ENCODE assay signal across 10 cellular contexts in the genomic region with DNA sequence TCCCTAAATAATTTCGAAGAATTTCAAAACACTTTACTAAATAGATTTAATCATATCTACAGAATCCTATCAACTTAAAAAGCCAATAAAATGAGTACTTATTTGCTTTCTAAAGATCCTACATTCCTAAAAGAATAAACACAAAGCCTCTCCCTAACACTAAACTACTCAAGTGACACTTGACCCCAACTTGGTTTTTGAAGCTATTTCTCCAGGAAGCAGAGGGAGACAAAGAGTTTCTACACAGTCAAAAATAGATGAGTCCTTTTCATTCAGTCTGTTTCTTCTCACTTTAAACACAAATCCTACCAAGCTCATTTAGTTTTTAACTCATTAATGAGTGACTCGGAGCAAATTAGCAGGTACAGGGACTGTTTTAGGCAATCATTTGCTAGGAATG. TPM values are rescaled to one million over a fixed set of nuclear protein-coding genes. Genes with fewer than 3 reads are reported as not detected.
A peak's percentile ranks its signal among the peaks of the same experiment; 100 is the strongest.
DNase-seq lines count a peak whose midpoint lies in the region; ATAC-seq and TF ChIP-seq lines count a peak whose summit lies in the region.
"Had no signal": no experiment of that assay in that cellular context is flagged by ENCODE, and none has a peak within 500 bp of the region (broad histone marks: within the 10 kb centered on the region; RNA-seq: fewer than 3 reads in every experiment).

No MANE protein-coding gene starts in this region.

- intact Hi-C loops in activated T-helper 1 cell treated with anti-CD3 and anti-CD28 coated beads, Interleukin-12 subunit alpha, Interleukin-12 subunit beta, Interleukin-2, Interleukin-4 antibody, amounts not matched to agents 30 ng/mL and 10 ng/mL and 1 ng/mL, durations not matched to agents 14 hours and 24 hours and 36 hours (cut with micrococcal nuclease): loop anchor here (10.0 kb wide), 3 partner anchors 500 to 1140 kb away; a partner anchor contains a TSS
- intact Hi-C loops in left lung (cut with DNase I): no loop called here

- peaks cover 66% of the 10 kb centered on the region for H3K79me2 ChIP-seq in SK-N-SH (ENCODE audit: insufficient read depth)

- no peaks in the 10 kb centered on the region for H3K9me3 Mint-ChIP-seq in activated T-helper 1 cell treated with anti-CD3 and anti-CD28 coated beads, Interleukin-12 subunit alpha, Interleukin-12 subunit beta, Interleukin-2, Interleukin-4 antibody, amounts not matched to agents 30 ng/mL and 10 ng/mL and 1 ng/mL, durations not matched to agents 14 hours and 24 hours and 36 hours

- H3K9ac ChIP-seq in SK-N-SH (peak overlapping the region; percentile 88; the same call in 1 of the 2 replicates), stomach smooth muscle (ENCODE audit: low read length in 2 of 2) (peak overlapping the region; percentile 94 to 98)

- no peak for TF ChIP-seq CTCF in SK-N-SH (IDR thresholded peaks at IDR 0.05)
- no peak for TF ChIP-seq CTCF in left lung (IDR thresholded peaks at IDR 0.05)

- DNase-seq in SK-N-SH: no peak
- DNase-seq in activated T-helper 1 cell treated with anti-CD3 and anti-CD28 coated beads, Interleukin-12 subunit alpha, Interleukin-12 subunit beta, Interleukin-2, Interleukin-4 antibody, amounts not matched to agents 30 ng/mL and 10 ng/mL and 1 ng/mL, durations not matched to agents 14 hours and 24 hours and 36 hours (ENCODE audit: low spot score): no peak
- no peak for DNase-seq in left lung
- no peak for DNase-seq in stimulated activated CD4-positive, alpha-beta T cell treated with anti-CD3 and anti-CD28 coated beads, Interleukin-1b, Interleukin-23, amount 100 ng/mL, for 48 hours
- DNase-seq: amniotic stem cell, NCI-H226 had no signal

- H3K4me1 ChIP-seq in SK-N-SH (ENCODE audit: control insufficient read depth in 1 of 2, insufficient read depth in 2 of 2, low read depth in 1 of 2, low read length in 1 of 2) (peaks cover 14 to 16% of the 10 kb centered on the region in 2 experiments; a peak in 3 of 4 replicates), left lung (peaks cover 6 to 49% of the 10 kb centered on the region in 2 donors), stomach smooth muscle (ENCODE audit: control insufficient read depth, insufficient read depth, low read length) (peaks cover 16% of the 10 kb centered on the region)

- peaks cover 44% of the 10 kb centered on the region for H3K4me1 Mint-ChIP-seq in activated T-helper 1 cell treated with anti-CD3 and anti-CD28 coated beads, Interleukin-12 subunit alpha, Interleukin-12 subunit beta, Interleukin-2, Interleukin-4 antibody, amounts not matched to agents 30 ng/mL and 10 ng/mL and 1 ng/mL, durations not matched to agents 14 hours and 24 hours and 36 hours (ENCODE audit: low read depth)

- ATAC-seq in SK-N-SH treated with all-trans-retinoic acid at 6 μM for 48 hours (no peak), left lung (peak; percentile 3), HG02973 (IDR thresholded peaks at IDR 0.05; ENCODE audit: unreplicated experiment) (no peak), HG03521 (IDR thresholded peaks at IDR 0.05; ENCODE audit: unreplicated experiment) (no peak)

- no peaks in the 10 kb centered on the region for H3K36me3 ChIP-seq in SK-N-SH (replicated peaks in 1 of 2; ENCODE audit: control insufficient read depth in 1 of 2, insufficient read depth in 2 of 2, low read length in 1 of 2)
- no peaks in the 10 kb centered on the region for H3K36me3 ChIP-seq in left lung
- H3K36me3 ChIP-seq in stomach smooth muscle (ENCODE audit: control insufficient read depth in 2 of 2, insufficient read depth in 2 of 2, low read length in 2 of 2): no peaks in the 10 kb centered on the region

- peak overlapping the region in 1 of 2 experiments; percentile 91; a peak in 1 of 4 replicates for H3K4me3 ChIP-seq in SK-N-SH (ENCODE audit: low read depth in 2 of 2, low read length in 1 of 2)
- H3K4me3 ChIP-seq in left lung: peak overlapping the region; percentile 77 to 79
- H3K4me3 ChIP-seq in stomach smooth muscle (ENCODE audit: low read length in 2 of 2): peak overlapping the region; percentile 85 to 99

- no peak for TF ChIP-seq RAD21 in SK-N-SH (IDR thresholded peaks at IDR 0.05; ENCODE audit: low read length)

- no peak overlapping the region for H2AFZ ChIP-seq in SK-N-SH (ENCODE audit: low read depth)

- no peaks in the 10 kb centered on the region for H3K9me2 ChIP-seq in SK-N-SH

- TF ChIP-seq EP300 in SK-N-SH (IDR thresholded peaks at IDR 0.05; ENCODE audit: borderline replicate concordance in 1 of 2, low read depth in 1 of 2, low read length in 1 of 2): no peak

- peaks cover 3% of the 10 kb centered on the region for H3F3A ChIP-seq in SK-N-SH (replicated peaks; ENCODE audit: insufficient read depth)

- peaks cover 47% of the 10 kb centered on the region for H4K20me1 ChIP-seq in SK-N-SH (ENCODE audit: insufficient read depth)

- H3K27me3 Mint-ChIP-seq in activated T-helper 1 cell treated with anti-CD3 and anti-CD28 coated beads, Interleukin-12 subunit alpha, Interleukin-12 subunit beta, Interleukin-2, Interleukin-4 antibody, amounts not matched to agents 30 ng/mL and 10 ng/mL and 1 ng/mL, durations not matched to agents 14 hours and 24 hours and 36 hours (ENCODE audit: insufficient read depth): peaks cover 8% of the 10 kb centered on the region

- H3K9me3 ChIP-seq in SK-N-SH (no peaks in the 10 kb centered on the region), left lung (no peaks in the 10 kb centered on the region), stomach smooth muscle (ENCODE audit: control insufficient read depth in 2 of 2, low read length in 2 of 2) (no peaks in the 10 kb centered on the region)

- 92% methylated on average over 2 of the region's 2 CpGs for WGBS in SK-N-SH (ENCODE audit: low lambda C conversion rate)

- H3K27ac ChIP-seq in SK-N-SH (ENCODE audit: low read depth in 2 of 2, low read length in 1 of 2): no peak overlapping the region
- peak overlapping the region; percentile 97 to 98 for H3K27ac ChIP-seq in left lung
- peak overlapping the region; percentile 98 for H3K27ac ChIP-seq in stomach smooth muscle (ENCODE audit: low read length)

- H3K27ac Mint-ChIP-seq in activated T-helper 1 cell treated with anti-CD3 and anti-CD28 coated beads, Interleukin-12 subunit alpha, Interleukin-12 subunit beta, Interleukin-2, Interleukin-4 antibody, amounts not matched to agents 30 ng/mL and 10 ng/mL and 1 ng/mL, durations not matched to agents 14 hours and 24 hours and 36 hours: no peak overlapping the region

- peak overlapping the region; percentile 91 for H3K4me2 ChIP-seq in SK-N-SH

- no peaks in the 10 kb centered on the region for H3K27me3 ChIP-seq in SK-N-SH (ENCODE audit: insufficient read depth)
- H3K27me3 ChIP-seq in left lung: no peaks in the 10 kb centered on the region
- H3K27me3 ChIP-seq in stomach smooth muscle (ENCODE audit: control insufficient read depth in 1 of 2, insufficient read depth in 2 of 2, low read length in 2 of 2): no peaks in the 10 kb centered on the region

- H3K36me3 Mint-ChIP-seq in activated T-helper 1 cell treated with anti-CD3 and anti-CD28 coated beads, Interleukin-12 subunit alpha, Interleukin-12 subunit beta, Interleukin-2, Interleukin-4 antibody, amounts not matched to agents 30 ng/mL and 10 ng/mL and 1 ng/mL, durations not matched to agents 14 hours and 24 hours and 36 hours (ENCODE audit: low read depth): peaks cover 9% of the 10 kb centered on the region

- POLR2A ChIA-PET in SK-N-SH (lab: Yijun Ruan, JAX): no interaction called here

- peak overlapping the region; percentile 95 for H3K4me3 Mint-ChIP-seq in activated T-helper 1 cell treated with anti-CD3 and anti-CD28 coated beads, Interleukin-12 subunit alpha, Interleukin-12 subunit beta, Interleukin-2, Interleukin-4 antibody, amounts not matched to agents 30 ng/mL and 10 ng/mL and 1 ng/mL, durations not matched to agents 14 hours and 24 hours and 36 hours

- CTCF ChIA-PET in SK-N-SH (lab: Yijun Ruan, JAX): interaction anchor here (0.6 to 4.0 kb wide), 14 partner anchors 9 to 373 kb away, joined by 3 to 55 read pairs (median 5); no protein-coding TSS in a partner anchor

TF ChIP-seq in SK-N-SH, 30 proteins besides CTCF, POLR2A, EP300 and RAD21 (continues in another document):
- TF ChIP-seq, protein P1, sequence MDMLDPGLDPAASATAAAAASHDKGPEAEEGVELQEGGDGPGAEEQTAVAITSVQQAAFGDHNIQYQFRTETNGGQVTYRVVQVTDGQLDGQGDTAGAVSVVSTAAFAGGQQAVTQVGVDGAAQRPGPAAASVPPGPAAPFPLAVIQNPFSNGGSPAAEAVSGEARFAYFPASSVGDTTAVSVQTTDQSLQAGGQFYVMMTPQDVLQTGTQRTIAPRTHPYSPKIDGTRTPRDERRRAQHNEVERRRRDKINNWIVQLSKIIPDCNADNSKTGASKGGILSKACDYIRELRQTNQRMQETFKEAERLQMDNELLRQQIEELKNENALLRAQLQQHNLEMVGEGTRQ (IDR thresholded peaks at IDR 0.05; ENCODE audit: borderline replicate concordance, low read depth, low read length): no peak
- no peak for TF ChIP-seq SMC3 (IDR thresholded peaks at IDR 0.05; ENCODE audit: low read depth, low read length)
- no peak for TF ChIP-seq POLR2AphosphoS5 (IDR thresholded peaks at IDR 0.05; ENCODE audit: low read depth, low read length)
- no peak for TF ChIP-seq FOXJ3 (CRISPR knock-in tag; IDR thresholded peaks at IDR 0.05)
- TF ChIP-seq YY1 (IDR thresholded peaks at IDR 0.05; ENCODE audit: low read depth): no peak

TF ChIP-seq in SK-N-SH treated with all-trans-retinoic acid at 6 μM for 48 hours, 23 proteins besides CTCF, POLR2A, EP300 and RAD21 (continues in another document):
- TF ChIP-seq, protein P2, sequence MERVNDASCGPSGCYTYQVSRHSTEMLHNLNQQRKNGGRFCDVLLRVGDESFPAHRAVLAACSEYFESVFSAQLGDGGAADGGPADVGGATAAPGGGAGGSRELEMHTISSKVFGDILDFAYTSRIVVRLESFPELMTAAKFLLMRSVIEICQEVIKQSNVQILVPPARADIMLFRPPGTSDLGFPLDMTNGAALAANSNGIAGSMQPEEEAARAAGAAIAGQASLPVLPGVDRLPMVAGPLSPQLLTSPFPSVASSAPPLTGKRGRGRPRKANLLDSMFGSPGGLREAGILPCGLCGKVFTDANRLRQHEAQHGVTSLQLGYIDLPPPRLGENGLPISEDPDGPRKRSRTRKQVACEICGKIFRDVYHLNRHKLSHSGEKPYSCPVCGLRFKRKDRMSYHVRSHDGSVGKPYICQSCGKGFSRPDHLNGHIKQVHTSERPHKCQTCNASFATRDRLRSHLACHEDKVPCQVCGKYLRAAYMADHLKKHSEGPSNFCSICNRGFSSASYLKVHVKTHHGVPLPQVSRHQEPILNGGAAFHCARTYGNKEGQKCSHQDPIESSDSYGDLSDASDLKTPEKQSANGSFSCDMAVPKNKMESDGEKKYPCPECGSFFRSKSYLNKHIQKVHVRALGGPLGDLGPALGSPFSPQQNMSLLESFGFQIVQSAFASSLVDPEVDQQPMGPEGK (CRISPR knock-in tag; IDR thresholded peaks at IDR 0.05; ENCODE audit: borderline replicate concordance): no peak
- TF ChIP-seq PPARA (CRISPR knock-in tag; IDR thresholded peaks at IDR 0.05; ENCODE audit: borderline replicate concordance): no peak

RNA-seq across cellular contexts. Expression of a gene that starts 2.1 kb away (rescaled TPM):
- polyA plus RNA-seq in SK-N-SH (2012; rRNA removed): 30.5 and 55.8 TPM in 2 replicates
- 45.9 and 61.3 TPM in 2 replicates for polyA plus RNA-seq in SK-N-SH (2012; cell fraction: cytosol; rRNA removed)
- 86.6 and 146 TPM in 2 replicates for polyA plus RNA-seq in SK-N-SH (2012; cell fraction: nucleus; rRNA removed)
- total RNA-seq in activated T-helper 1 cell treated with anti-CD3 and anti-CD28 coated beads, Interleukin-12 subunit alpha, Interleukin-12 subunit beta, Interleukin-2, Interleukin-4 antibody, amounts not matched to agents 30 ng/mL and 10 ng/mL and 1 ng/mL, durations not matched to agents 14 hours and 24 hours and 36 hours: 62.1 and 72.5 TPM in 2 replicates
- 10 to 100 TPM; 42.2 to 51.9 TPM for total RNA-seq in left lung

Comparison
In these comparisons a context has a peak if more than half of its experiments do, and no peak if none do; other contexts are left out.
1. H3K27ac ChIP-seq: peak in left lung (2 of 2) and stomach smooth muscle (single experiment); none in SK-N-SH (0 of 2).